8 cellular contexts compared by ENCODE assay signal in the genomic region with DNA sequence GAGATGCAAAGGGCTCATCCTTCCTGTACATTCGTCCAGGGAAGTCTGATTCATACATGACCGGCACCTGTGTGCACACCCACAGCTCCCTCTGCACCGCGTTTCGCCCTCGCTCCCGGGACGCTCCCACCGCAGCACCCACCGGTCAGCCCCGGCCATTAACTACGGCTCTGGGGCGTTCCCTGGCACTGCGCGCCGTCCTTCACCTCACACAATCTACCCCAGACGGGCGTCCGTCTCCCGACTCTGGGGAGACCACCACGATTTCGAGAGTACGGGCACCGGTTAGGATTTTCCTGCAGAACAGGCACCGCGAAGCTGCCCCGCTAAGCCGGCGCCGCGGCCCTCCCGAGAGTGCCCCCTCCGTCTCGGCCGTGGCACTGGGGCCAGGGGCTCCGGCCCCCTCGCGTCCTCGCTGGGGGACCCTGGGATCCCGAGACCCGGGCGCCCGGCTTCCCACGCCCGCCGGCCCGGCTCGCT. TPM values are rescaled to one million over a fixed set of nuclear protein-coding genes. Genes with fewer than 3 reads are reported as not detected.
DNase-seq lines count a peak whose midpoint lies in the region; ATAC-seq, FAIRE-seq and TF ChIP-seq lines count a peak whose summit lies in the region.

No MANE protein-coding gene starts in this region.

- H3K36me3 ChIP-seq in BLaER1: peaks cover 11% of the 10 kb centered on the region
- H3K36me3 ChIP-seq in rectal smooth muscle tissue (ENCODE audit: control insufficient read depth, insufficient read depth, low read length): peaks cover 5% of the 10 kb centered on the region

- peak overlapping the region; percentile 79 for H3K4me2 ChIP-seq in BLaER1

- H3K9me3 ChIP-seq in BLaER1: no peaks in the 10 kb centered on the region
- H3K9me3 ChIP-seq in right cardiac atrium (ENCODE audit: control insufficient read depth, low read length): no peaks in the 10 kb centered on the region

- DNase-seq in GM19239 (ENCODE audit: insufficient read length, low spot score): peak; percentile 20
- peak; percentile 61 to 84 (median 82) for DNase-seq in right cardiac atrium
- no peak for DNase-seq in OCI-M1 (lab: John Stamatoyannopoulos, UW)

- H3K27ac ChIP-seq in BLaER1 (peak overlapping the region; percentile 96), angular gyrus (ENCODE audit: low read depth, low read length) (peak overlapping the region; percentile 95), right cardiac atrium (ENCODE audit: low read length) (peak overlapping the region; percentile 98), rectal smooth muscle tissue (ENCODE audit: low read depth, low read length) (peak overlapping the region; percentile 97)

- H4K20me1 ChIP-seq in BLaER1: 0 out of 2 replicates have a peak, but pooled peaks cover 4% of the 10 kb centered on the region

- ATAC-seq in HG03280 (IDR thresholded peaks at IDR 0.05; ENCODE audit: unreplicated experiment) (peak; percentile 44), right cardiac atrium (peak; percentile 67 to 74)

- H3K4me1 ChIP-seq in BLaER1 (peaks cover 42% of the 10 kb centered on the region), right cardiac atrium (ENCODE audit: control insufficient read depth, insufficient read depth, low read length) (no peaks in the 10 kb centered on the region), rectal smooth muscle tissue (ENCODE audit: control insufficient read depth, insufficient read depth, low read length) (peaks cover 2% of the 10 kb centered on the region)

- peak; percentile 44; the same call in 1 of the 2 replicates for TF ChIP-seq POLR2A in Raji (IDR thresholded peaks at IDR 0.05; ENCODE audit: insufficient read depth, low read depth, low read length)

- FAIRE-seq in GM19239 (lab: Jason Lieb, UNC): no peak

- H3K4me3 ChIP-seq in BLaER1: peak overlapping the region; percentile 98
- peak overlapping the region; percentile 95 for H3K4me3 ChIP-seq in right cardiac atrium (ENCODE audit: low read length)
- peak overlapping the region; percentile 93 for H3K4me3 ChIP-seq in rectal smooth muscle tissue (ENCODE audit: low read length)

- WGBS in right cardiac atrium: under 1% methylated on average over 48 of the region's 48 CpGs

- H3K27me3 ChIP-seq in BLaER1 (no peaks in the 10 kb centered on the region), right cardiac atrium (ENCODE audit: control insufficient read depth, insufficient read depth) (no peaks in the 10 kb centered on the region), rectal smooth muscle tissue (ENCODE audit: control insufficient read depth, insufficient read depth, low read length) (no peaks in the 10 kb centered on the region)

- intact Hi-C loops in right cardiac atrium (cut with DNase I): loop anchor here in 1 of 4 donors (10.0 kb wide), 1 partner anchor 187 kb away; no protein-coding TSS in a partner anchor

- peak overlapping the region; percentile 97 for H3K9ac ChIP-seq in BLaER1
- H3K9ac ChIP-seq in rectal smooth muscle tissue (ENCODE audit: low read length): peak overlapping the region; percentile 88

RNA-seq across cellular contexts. Expression of a gene that starts 0.4 kb away (rescaled TPM):
- total RNA-seq in right cardiac atrium: 10 to 100 TPM; 47.7 to 55.8 (median 48.7) TPM
- polyA plus RNA-seq in right cardiac atrium: 15.1 TPM

RNA-seq across cellular contexts. Expression of a gene that starts 47.6 kb away (rescaled TPM):
- 10 to 100 TPM; 30.3 to 43.1 (median 35.0) TPM for total RNA-seq in right cardiac atrium
- polyA plus RNA-seq in right cardiac atrium: 48.0 TPM
